Comparison of ENCODE assay signal across 8 cellular contexts in the genomic region with DNA sequence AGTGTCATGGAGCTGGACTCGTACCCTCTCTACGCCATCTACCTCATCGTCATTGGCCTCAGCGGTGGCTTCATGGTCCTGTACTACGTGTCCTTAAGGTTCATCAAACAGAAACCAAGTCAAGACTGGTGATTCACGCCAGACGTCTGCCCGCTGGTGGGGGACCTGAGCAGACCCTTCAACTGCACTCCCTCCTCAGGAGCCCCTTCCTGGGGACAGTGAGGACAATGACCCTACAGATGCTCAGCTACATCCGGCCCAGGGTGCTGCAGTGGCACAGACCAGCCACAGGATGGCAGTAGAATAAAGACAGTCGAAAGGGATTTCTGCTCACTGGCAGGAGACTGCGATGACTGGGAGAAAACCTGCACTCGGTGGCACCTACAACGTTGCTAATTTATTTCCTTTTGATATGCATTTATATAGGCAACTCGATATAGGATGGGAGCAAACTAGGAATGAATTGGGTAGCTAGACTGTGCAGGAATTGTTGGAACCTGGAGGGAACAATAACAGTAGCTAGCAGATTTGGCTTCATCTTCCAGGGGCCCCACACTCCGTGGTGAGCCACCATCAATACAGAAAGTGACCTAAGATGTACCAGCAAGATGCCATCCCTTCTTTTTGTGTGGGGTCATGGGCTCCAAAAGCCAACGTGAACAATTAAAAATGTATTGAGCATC. TPM values are rescaled to one million over a fixed set of nuclear protein-coding genes. Genes with fewer than 3 reads are reported as not detected.
DNase-seq lines count a peak whose midpoint lies in the region; ATAC-seq and TF ChIP-seq lines count a peak whose summit lies in the region.

No MANE protein-coding gene starts in this region.

- H3K27ac ChIP-seq in CD8-positive, alpha-beta memory T cell (ENCODE audit: low read depth, low read length), result no peak overlapping the region
- H3K27ac ChIP-seq in tibial artery, result no peak overlapping the region

- no peak overlapping the region for H3K4me3 ChIP-seq in CD8-positive, alpha-beta memory T cell (ENCODE audit: low read length)
- H3K4me3 ChIP-seq in fibroblast of villous mesenchyme (ENCODE audit: low read depth, low read length), result no peak overlapping the region
- H3K4me3 ChIP-seq in tibial artery, result no peak overlapping the region

- peaks cover 9 to 30% of the 10 kb centered on the region in 2 donors for H3K27me3 Mint-ChIP-seq in CD8-positive, alpha-beta memory T cell
- peaks cover under 1% of the 10 kb centered on the region for H3K27me3 Mint-ChIP-seq in activated T-helper 1 cell treated with anti-CD3 and anti-CD28 coated beads, Interleukin-12 subunit alpha, Interleukin-12 subunit beta, Interleukin-2, Interleukin-4 antibody, amounts not matched to agents 30 ng/mL and 10 ng/mL and 1 ng/mL, durations not matched to agents 14 hours and 24 hours and 36 hours (ENCODE audit: insufficient read depth)

- ATAC-seq in GM19467 (IDR thresholded peaks at IDR 0.05; ENCODE audit: unreplicated experiment), result peak; percentile 69

- H3K9me3 ChIP-seq in CD8-positive, alpha-beta memory T cell (ENCODE audit: low read length), result no peaks in the 10 kb centered on the region
- no peaks in the 10 kb centered on the region for H3K9me3 ChIP-seq in tibial artery

- H3K4me1 Mint-ChIP-seq in CD8-positive, alpha-beta memory T cell, result peaks cover 4 to 9% (median 6%) of the 10 kb centered on the region in 3 donors
- peaks cover 7% of the 10 kb centered on the region for H3K4me1 Mint-ChIP-seq in activated T-helper 1 cell treated with anti-CD3 and anti-CD28 coated beads, Interleukin-12 subunit alpha, Interleukin-12 subunit beta, Interleukin-2, Interleukin-4 antibody, amounts not matched to agents 30 ng/mL and 10 ng/mL and 1 ng/mL, durations not matched to agents 14 hours and 24 hours and 36 hours (ENCODE audit: low read depth)

- TF ChIP-seq CTCF in fibroblast of villous mesenchyme (IDR thresholded peaks at IDR 0.05; ENCODE audit: insufficient read depth, low read depth, low read length), result peak; percentile 98
- peak; percentile 68 to 85 for TF ChIP-seq CTCF in tibial artery (IDR thresholded peaks at IDR 0.05)

- H3K9me3 Mint-ChIP-seq in CD8-positive, alpha-beta memory T cell, result no peaks in the 10 kb centered on the region
- no peaks in the 10 kb centered on the region for H3K9me3 Mint-ChIP-seq in activated T-helper 1 cell treated with anti-CD3 and anti-CD28 coated beads, Interleukin-12 subunit alpha, Interleukin-12 subunit beta, Interleukin-2, Interleukin-4 antibody, amounts not matched to agents 30 ng/mL and 10 ng/mL and 1 ng/mL, durations not matched to agents 14 hours and 24 hours and 36 hours

- H3K4me3 Mint-ChIP-seq in CD8-positive, alpha-beta memory T cell, result peak overlapping the region in 1 of 7 donors; percentile 70
- no peak overlapping the region for H3K4me3 Mint-ChIP-seq in activated T-helper 1 cell treated with anti-CD3 and anti-CD28 coated beads, Interleukin-12 subunit alpha, Interleukin-12 subunit beta, Interleukin-2, Interleukin-4 antibody, amounts not matched to agents 30 ng/mL and 10 ng/mL and 1 ng/mL, durations not matched to agents 14 hours and 24 hours and 36 hours

- CTCF ChIA-PET in CD8-positive, alpha-beta memory T cell (lab: Charles Lee), result interaction anchor here (0.6 to 1.3 kb wide), 4 partner anchors 9 to 1081 kb away, joined by 3 to 5 read pairs (median 4); no protein-coding TSS in a partner anchor

- no peaks in the 10 kb centered on the region for H3K36me3 ChIP-seq in CD8-positive, alpha-beta memory T cell (ENCODE audit: insufficient read depth, low read length)
- no peaks in the 10 kb centered on the region for H3K36me3 ChIP-seq in tibial artery

- H3K4me1 ChIP-seq in CD8-positive, alpha-beta memory T cell (ENCODE audit: insufficient read depth, low read length), result no peaks in the 10 kb centered on the region
- H3K4me1 ChIP-seq in tibial artery, result peaks cover 0 to 6% (median 0%) of the 10 kb centered on the region in 4 donors

- POLR2A ChIA-PET in CD8-positive, alpha-beta memory T cell (lab: Charles Lee), result no interaction called here

- peak; percentile 19 to 60 (median 36) for DNase-seq in CD8-positive, alpha-beta memory T cell
- peak; percentile 68 to 79 for DNase-seq in Kasumi-1 (lab: John Stamatoyannopoulos, UW)
- peak; percentile 69 for DNase-seq in RKO (ENCODE audit: low spot score)
- DNase-seq in activated T-helper 1 cell treated with anti-CD3 and anti-CD28 coated beads, Interleukin-12 subunit alpha, Interleukin-12 subunit beta, Interleukin-2, Interleukin-4 antibody, amounts not matched to agents 30 ng/mL and 10 ng/mL and 1 ng/mL, durations not matched to agents 14 hours and 24 hours and 36 hours (ENCODE audit: low spot score), result peak; percentile 51
- peak; percentile 59 for DNase-seq in fibroblast of villous mesenchyme (ENCODE audit: low read depth)
- DNase-seq in nucleus accumbens (lab: John Stamatoyannopoulos, UW), result peak in 43 of 56 donors; percentile 7 to 83 (median 44)
- peak in 1 of 2 donors; percentile 45 for DNase-seq in tibial artery

- peaks cover 11% of the 10 kb centered on the region for H3K27me3 ChIP-seq in CD8-positive, alpha-beta memory T cell (ENCODE audit: insufficient read depth, low read length, poor library complexity, severe bottlenecking)
- peaks cover 0 to 12% of the 10 kb centered on the region in 2 donors for H3K27me3 ChIP-seq in tibial artery

- no peak overlapping the region for H3K27ac Mint-ChIP-seq in CD8-positive, alpha-beta memory T cell
- no peak overlapping the region for H3K27ac Mint-ChIP-seq in activated T-helper 1 cell treated with anti-CD3 and anti-CD28 coated beads, Interleukin-12 subunit alpha, Interleukin-12 subunit beta, Interleukin-2, Interleukin-4 antibody, amounts not matched to agents 30 ng/mL and 10 ng/mL and 1 ng/mL, durations not matched to agents 14 hours and 24 hours and 36 hours

- intact Hi-C loops in activated T-helper 1 cell treated with anti-CD3 and anti-CD28 coated beads, Interleukin-12 subunit alpha, Interleukin-12 subunit beta, Interleukin-2, Interleukin-4 antibody, amounts not matched to agents 30 ng/mL and 10 ng/mL and 1 ng/mL, durations not matched to agents 14 hours and 24 hours and 36 hours (cut with micrococcal nuclease), result loop anchor here (1.0 to 10.0 kb wide), 4 partner anchors 74 to 1079 kb away; no protein-coding TSS in a partner anchor
- intact Hi-C loops in tibial artery (cut with DNase I; ENCODE audit: low total_unique reads), result no loop called here

- H3K36me3 Mint-ChIP-seq in CD8-positive, alpha-beta memory T cell, result peaks cover 0 to 3% (median 0%) of the 10 kb centered on the region in 3 donors
- H3K36me3 Mint-ChIP-seq in activated T-helper 1 cell treated with anti-CD3 and anti-CD28 coated beads, Interleukin-12 subunit alpha, Interleukin-12 subunit beta, Interleukin-2, Interleukin-4 antibody, amounts not matched to agents 30 ng/mL and 10 ng/mL and 1 ng/mL, durations not matched to agents 14 hours and 24 hours and 36 hours (ENCODE audit: low read depth), result no peaks in the 10 kb centered on the region

RNA-seq across cellular contexts. Expression of a gene that starts 39.2 kb away (rescaled TPM):
- not detected for total RNA-seq in CD8-positive, alpha-beta memory T cell
- not detected for polyA plus RNA-seq in CD8-positive, alpha-beta memory T cell
- total RNA-seq in activated T-helper 1 cell treated with anti-CD3 and anti-CD28 coated beads, Interleukin-12 subunit alpha, Interleukin-12 subunit beta, Interleukin-2, Interleukin-4 antibody, amounts not matched to agents 30 ng/mL and 10 ng/mL and 1 ng/mL, durations not matched to agents 14 hours and 24 hours and 36 hours, result 0.13 TPM in 1 of 2 replicates, not detected in the other
- total RNA-seq in fibroblast of villous mesenchyme, result not detected in 2 replicates

RNA-seq across cellular contexts. Expression of a gene that starts 39.3 kb away (rescaled TPM):
- not detected for total RNA-seq in CD8-positive, alpha-beta memory T cell
- not detected for polyA plus RNA-seq in CD8-positive, alpha-beta memory T cell
- not detected in 2 replicates for total RNA-seq in activated T-helper 1 cell treated with anti-CD3 and anti-CD28 coated beads, Interleukin-12 subunit alpha, Interleukin-12 subunit beta, Interleukin-2, Interleukin-4 antibody, amounts not matched to agents 30 ng/mL and 10 ng/mL and 1 ng/mL, durations not matched to agents 14 hours and 24 hours and 36 hours
- total RNA-seq in fibroblast of villous mesenchyme, result not detected in 2 replicates
